Comparison of ENCODE assay signal across 23 cellular contexts in the genomic region with DNA sequence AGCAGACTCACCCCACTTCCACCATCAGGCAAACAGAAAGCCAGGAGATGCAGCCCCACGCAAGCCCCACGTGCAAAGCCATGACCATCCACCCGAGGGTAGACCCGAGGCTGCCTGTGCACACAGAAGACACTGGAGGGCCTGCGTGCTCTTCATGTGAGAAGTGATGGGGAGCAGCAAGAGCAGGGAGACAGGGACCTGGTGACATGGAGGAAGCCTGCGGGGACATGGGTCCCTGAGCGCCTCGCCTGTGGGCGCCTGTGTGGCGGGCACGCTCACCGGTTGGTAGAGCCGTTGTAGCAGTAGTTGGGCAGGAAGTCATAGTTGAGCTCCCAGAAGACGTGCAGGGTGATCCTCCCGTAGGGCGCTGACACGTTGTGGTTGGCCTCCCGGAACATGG.
"Had no signal": no experiment of that assay in that cellular context is flagged by ENCODE, and none has a peak within 500 bp of the region (broad histone marks: within the 10 kb centered on the region; RNA-seq: fewer than 3 reads in every experiment).

No MANE protein-coding gene starts in this region.

- H3K4me1 ChIP-seq: gastroesophageal sphincter, sigmoid colon, upper lobe of left lung had no signal

- H3K4me2 ChIP-seq: smooth muscle cell had no signal

- H3K4me3 ChIP-seq: coronary artery, gastroesophageal sphincter, sigmoid colon, smooth muscle cell, thoracic aorta, upper lobe of left lung had no signal

- H3K27ac ChIP-seq: coronary artery, gastroesophageal sphincter, sigmoid colon, thoracic aorta, upper lobe of left lung had no signal

- DNase-seq: activated CD4-positive, alpha-beta memory T cell treated with anti-CD3 and anti-CD28 coated beads, Interleukin-2, amount 10 ng/mL, durations not matched to agents 7 days and 5 days; activated CD4-positive, alpha-beta T cell treated with anti-CD3 and anti-CD28 coated beads, Interleukin-2, amount 10 ng/mL, durations not matched to agents 24 days and 14 days; activated effector memory CD4-positive, alpha-beta T cell treated with Interleukin-2 at 50 U/mL for 16 hours; activated naive CD4-positive, alpha-beta T cell treated with anti-CD3 and anti-CD28 coated beads for 36 hours; activated naive CD8-positive, alpha-beta T cell treated with anti-CD3 and anti-CD28 coated beads, Interleukin-2, amount 10 ng/mL, durations not matched to agents 7 days and 5 days; activated T-cell treated with anti-CD3 and anti-CD28 coated beads, Interleukin-2, amount 50 U/mL, for 72 hours; amniotic stem cell; head of caudate nucleus; hypothalamus; nephron progenitor cell; nucleus accumbens; sigmoid colon; stimulated activated CD4-positive, alpha-beta T cell treated with anti-CD3 and anti-CD28 coated beads, Interleukin-4, amount 100 ng/mL, for 1 hour; stimulated activated naive CD4-positive, alpha-beta T cell treated with Interleukin-2 at 50 U/mL for 16 hours; T-helper 17 cell; upper lobe of left lung had no signal

- ATAC-seq: activated CD4-positive, CD25-positive, alpha-beta regulatory T cell treated with anti-CD3 and anti-CD28 coated beads, Interleukin-2, amount 50 U/mL, for 24 hours; activated T-cell treated with anti-CD3 and anti-CD28 coated beads, Interleukin-2, amount 50 U/mL, for 72 hours; gastroesophageal sphincter; T-helper 17 cell had no signal

- H3K9me3 ChIP-seq: gastroesophageal sphincter, sigmoid colon, thoracic aorta, upper lobe of left lung had no signal

- H3K27me3 ChIP-seq: gastroesophageal sphincter, sigmoid colon, upper lobe of left lung had no signal

- FAIRE-seq: bronchial epithelial cell, islet of Langerhans had no signal
